ENCODE assay signal across 1 cellular context in genomic region chr4:182925298-182925738, GRCh38.
TF ChIP-seq lines count a peak whose summit lies in the region.

No MANE protein-coding gene starts in this region.

TF ChIP-seq in K562, 482 proteins besides CTCF, POLR2A, EP300 and RAD21 (continued from another document):
- no peak for TF ChIP-seq HINFP (tag; conservative IDR thresholded peaks at IDR 0.05; ENCODE audit: low read depth)
- TF ChIP-seq ZNF146 (CRISPR knock-in tag; IDR thresholded peaks at IDR 0.05; ENCODE audit: unreplicated experiment): no peak
- peak in 1 of 2 experiments; percentile 82; a peak in 2 of 4 replicates for TF ChIP-seq RCOR1 (IDR thresholded peaks at IDR 0.05; ENCODE audit: borderline replicate concordance in 1 of 2, low read depth in 2 of 2, low read length in 2 of 2)
- TF ChIP-seq JUND (IDR thresholded peaks at IDR 0.05; ENCODE audit: borderline replicate concordance, low read depth, low read length): peak; percentile 43; the same call in 1 of the 2 replicates
- no peak; the same call in 2 of the 3 replicates for TF ChIP-seq JUND (tag; IDR thresholded peaks at IDR 0.05; ENCODE audit: borderline replicate concordance, low read depth, low read length)
- TF ChIP-seq TBL1XR1 (IDR thresholded peaks at IDR 0.05; ENCODE audit: low read length in 2 of 2): no peak
- peak; percentile 57; the same call in 1 of the 2 replicates for TF ChIP-seq ZBTB7A (IDR thresholded peaks at IDR 0.05; ENCODE audit: borderline replicate concordance, control insufficient read depth, low read depth, low read length)
- TF ChIP-seq HCFC1 (IDR thresholded peaks at IDR 0.05; ENCODE audit: low read depth, low read length): 0 out of 2 replicates have a peak, but pooled peaks have one; percentile 7
- peak; percentile 44; the same call in 1 of the 2 replicates for TF ChIP-seq JUN (IDR thresholded peaks at IDR 0.05; ENCODE audit: borderline replicate concordance, low read depth, low read length)
- TF ChIP-seq JUN (CRISPR knock-in tag; IDR thresholded peaks at IDR 0.05; ENCODE audit: borderline replicate concordance): no peak
- TF ChIP-seq SMC3 (conservative IDR thresholded peaks at IDR 0.05; ENCODE audit: insufficient read depth, low read depth, low read length): peak; percentile 70
- peak; percentile 69; the same call in 1 of the 2 replicates for TF ChIP-seq ATF7 (IDR thresholded peaks at IDR 0.05)
- no peak for TF ChIP-seq ZNF655 (CRISPR knock-in tag; IDR thresholded peaks at IDR 0.05)
- TF ChIP-seq MAZ (CRISPR knock-in tag; conservative IDR thresholded peaks at IDR 0.05 in 1 of 2, IDR thresholded peaks at IDR 0.05 in 1 of 2): peak in 1 of 2 experiments; percentile 52; a peak in 1 of 4 replicates
- peak; percentile 59 for TF ChIP-seq CTCFL (IDR thresholded peaks at IDR 0.05; ENCODE audit: borderline replicate concordance, insufficient read depth, low read depth, low read length, poor library complexity, severe bottlenecking)
- no peak for TF ChIP-seq PBX2 (CRISPR knock-in tag; IDR thresholded peaks at IDR 0.05; ENCODE audit: low read depth)
- TF ChIP-seq PBX2 (tag; conservative IDR thresholded peaks at IDR 0.05; ENCODE audit: low read depth): peak; percentile 56; the same call in 1 of the 2 replicates
- peak; percentile 44; the same call in 1 of the 2 replicates for TF ChIP-seq ARID2 (IDR thresholded peaks at IDR 0.05)
- peak; percentile 73 for TF ChIP-seq MEIS2 (IDR thresholded peaks at IDR 0.05; ENCODE audit: partially characterized antibody)
- TF ChIP-seq BMI1 (IDR thresholded peaks at IDR 0.05; ENCODE audit: low read length): 0 out of 2 replicates have a peak, but pooled peaks have one; percentile 30
- TF ChIP-seq RBM25 (IDR thresholded peaks at IDR 0.05; ENCODE audit: low read depth, low read length, severe bottlenecking): peak; percentile 30
- no peak for TF ChIP-seq SLC30A9 (CRISPR knock-in tag; IDR thresholded peaks at IDR 0.05)
- TF ChIP-seq RB1 (IDR thresholded peaks at IDR 0.05; ENCODE audit: low read depth): peak; percentile 68; the same call in 1 of the 2 replicates
- TF ChIP-seq CREM (IDR thresholded peaks at IDR 0.05; ENCODE audit: low read depth): peak; percentile 29; the same call in 1 of the 2 replicates
- TF ChIP-seq CXXC5 (CRISPR knock-in tag; IDR thresholded peaks at IDR 0.05): no peak
- TF ChIP-seq NFE2L1 (tag; IDR thresholded peaks at IDR 0.05; ENCODE audit: borderline replicate concordance, low read depth): no peak
- 0 out of 2 replicates have a peak, but pooled peaks have one; percentile 23 for TF ChIP-seq BCOR (IDR thresholded peaks at IDR 0.05)
- TF ChIP-seq ARID3A (IDR thresholded peaks at IDR 0.05; ENCODE audit: borderline replicate concordance, low read depth, low read length): 0 out of 2 replicates have a peak, but pooled peaks have one; percentile 11
- TF ChIP-seq CC2D1A (IDR thresholded peaks at IDR 0.05): peak; percentile 59; the same call in 1 of the 2 replicates
- TF ChIP-seq YY1 (IDR thresholded peaks at IDR 0.05; ENCODE audit: borderline replicate concordance in 1 of 3, control insufficient read depth in 1 of 3, extremely low read depth in 1 of 3, insufficient read depth in 3 of 3, insufficient read length in 1 of 3, insufficient replicate concordance in 2 of 3, low read depth in 1 of 3, low read length in 2 of 3): peak in 2 of 3 experiments; percentile 19 to 50
- TF ChIP-seq DEAF1 (CRISPR knock-in tag; IDR thresholded peaks at IDR 0.05): peak; percentile 74
- peak; percentile 40; the same call in 1 of the 2 replicates for TF ChIP-seq TEAD4 (IDR thresholded peaks at IDR 0.05; ENCODE audit: low read length)
- no peak for TF ChIP-seq TEAD4 (CRISPR knock-in tag; IDR thresholded peaks at IDR 0.05; ENCODE audit: borderline replicate concordance)
- TF ChIP-seq CBX3 (IDR thresholded peaks at IDR 0.05; ENCODE audit: borderline replicate concordance in 1 of 2, low read length in 2 of 2): 0 out of 3 replicates have a peak, but pooled peaks of 1 of the 2 experiments have one; percentile 43
- no peak for TF ChIP-seq KDM1A (IDR thresholded peaks at IDR 0.05)
- 0 out of 2 replicates have a peak, but pooled peaks have one; percentile 47 for TF ChIP-seq XRCC5 (IDR thresholded peaks at IDR 0.05; ENCODE audit: low read depth, low read length)
- TF ChIP-seq ZNF121 (CRISPR knock-in tag; conservative IDR thresholded peaks at IDR 0.05): peak; percentile 94
TF ChIP-seq in K562: peak in this region for 36.
